ENCODE assay signal across 19 cellular contexts in the genomic region with DNA sequence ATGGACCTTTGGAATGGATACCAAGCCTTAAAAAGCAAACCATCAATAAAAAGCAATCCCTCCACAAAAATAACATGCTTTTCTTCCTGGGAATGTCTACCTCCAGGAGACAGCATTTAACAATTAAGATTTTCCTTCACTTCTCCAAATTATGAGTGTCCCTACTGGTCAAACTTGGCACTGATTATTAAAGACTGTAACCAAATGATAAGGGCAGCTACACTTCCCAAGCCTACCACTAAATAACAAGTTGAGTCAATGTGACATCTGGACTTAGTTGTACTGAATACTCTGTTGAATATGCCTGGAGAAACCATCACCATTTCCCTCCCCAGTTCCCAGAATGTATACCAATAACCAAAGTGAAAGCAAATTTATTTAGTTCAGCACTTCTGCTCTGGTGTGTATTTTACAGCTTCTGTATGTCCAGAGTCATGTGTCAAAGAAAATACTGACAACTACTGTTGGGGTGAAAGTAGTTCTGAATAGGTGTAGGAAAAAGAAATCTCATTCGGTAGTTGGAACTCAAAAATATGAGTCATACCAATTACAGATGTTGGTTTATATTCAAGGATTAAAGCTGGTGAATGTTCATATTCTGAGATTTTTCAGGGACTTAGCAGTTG.
DNase-seq lines count a peak whose midpoint lies in the region; ATAC-seq, FAIRE-seq and TF ChIP-seq lines count a peak whose summit lies in the region.
"Had no signal": no experiment of that assay in that cellular context is flagged by ENCODE, and none has a peak within 500 bp of the region (broad histone marks: within the 10 kb centered on the region; RNA-seq: fewer than 3 reads in every experiment).

No MANE protein-coding gene starts in this region.

- POLR2A ChIA-PET in GM12878 (lab: Charles Lee), result no interaction called here

- no peaks in the 10 kb centered on the region for H4K20me1 ChIP-seq in GM12878 (ENCODE audit: control insufficient read depth, insufficient read depth)
- H4K20me1 ChIP-seq: BLaER1 had no signal

- SMC1A ChIA-PET in GM12878 (lab: Charles Lee; ENCODE audit: uncharacterized antibody, unreplicated experiment), result interaction anchor here (0.6 kb wide), 1 partner anchor 16 kb away, joined by 3 read pairs; no protein-coding TSS in a partner anchor

- no peak overlapping the region for H3K4me3 ChIP-seq in GM12878
- no peak overlapping the region for H3K4me3 ChIP-seq in retinal pigment epithelial cell (ENCODE audit: low read length)
- H3K4me3 ChIP-seq in upper lobe of left lung, result no peak overlapping the region
- H3K4me3 ChIP-seq: BLaER1 had no signal

- no peak for TF ChIP-seq RAD21 in GM12878 (IDR thresholded peaks at IDR 0.05; ENCODE audit: insufficient read depth, low read depth, low read length)

- H3K79me2 ChIP-seq in GM12878 (ENCODE audit: control insufficient read depth, insufficient read depth, low read length), result no peaks in the 10 kb centered on the region

- H3K9me3 ChIP-seq in GM12878 (replicated peaks; ENCODE audit: control insufficient read depth, insufficient read depth, low read length) (peaks cover 3% of the 10 kb centered on the region; the same call in 2 of the 3 replicates), upper lobe of left lung (no peaks in the 10 kb centered on the region)
- H3K9me3 ChIP-seq: BLaER1 had no signal

- peak; percentile 43; the same call in 2 of the 3 replicates for ATAC-seq in GM12878
- no peak for ATAC-seq in SK-N-SH treated with all-trans-retinoic acid at 6 μM for 48 hours
- ATAC-seq in upper lobe of left lung (ENCODE audit: low FRiP score in 2 of 2), result no peak
- no peak for ATAC-seq in GM19023 (IDR thresholded peaks at IDR 0.05; ENCODE audit: unreplicated experiment)
- ATAC-seq: CD8-positive, alpha-beta T cell had no signal

- H3K4me2 ChIP-seq in GM12878 (ENCODE audit: control insufficient read depth, insufficient read depth), result no peak overlapping the region
- H3K4me2 ChIP-seq: BLaER1 had no signal

- in situ Hi-C loops in GM12878 (cut with MboI), result no loop called here

- no peak for TF ChIP-seq EP300 in GM12878 (IDR thresholded peaks at IDR 0.05; ENCODE audit: borderline replicate concordance in 1 of 2, control insufficient read depth in 1 of 2, low read depth in 2 of 2, low read length in 2 of 2)
- no peak for TF ChIP-seq EP300 in upper lobe of left lung (IDR thresholded peaks at IDR 0.05)

- H2AFZ ChIP-seq in GM12878 (ENCODE audit: control insufficient read depth, low read depth, low read length), result no peak overlapping the region

- RAD21 ChIA-PET in GM12878 (lab: Charles Lee; ENCODE audit: unreplicated experiment), result interaction anchor here (1.5 kb wide), 1 partner anchor 34 kb away, joined by 4 read pairs; no protein-coding TSS in a partner anchor

- H3K4me1 ChIP-seq in GM12878 (ENCODE audit: control insufficient read depth, insufficient read depth, low read length) (no peaks in the 10 kb centered on the region), upper lobe of left lung (no peaks in the 10 kb centered on the region)
- H3K4me1 ChIP-seq: BLaER1 had no signal

- H3K9ac ChIP-seq in GM12878 (ENCODE audit: control insufficient read depth, insufficient read depth, low read length), result no peak overlapping the region
- H3K9ac ChIP-seq: BLaER1 had no signal

- intact Hi-C loops in GM12878 (cut with micrococcal nuclease; ENCODE audit: unreplicated experiment), result no loop called here

- 0 out of 6 replicates have a peak, but pooled peaks of 1 of the 3 experiments have one; percentile 22 for TF ChIP-seq CTCF in GM12878 (IDR thresholded peaks at IDR 0.05 in 2 of 3, conservative IDR thresholded peaks at IDR 0.05 in 1 of 3; ENCODE audit: control insufficient read depth in 2 of 3, extremely low read depth in 1 of 3, insufficient read depth in 1 of 3, low read depth in 3 of 3, low read length in 3 of 3)
- peak; percentile 14 for TF ChIP-seq CTCF in retinal pigment epithelial cell (conservative IDR thresholded peaks at IDR 0.05; ENCODE audit: low read depth, low read length)
- TF ChIP-seq CTCF in upper lobe of left lung (IDR thresholded peaks at IDR 0.05), result no peak

- 88% methylated on average over 1 of the region's 1 CpG for WGBS in GM12878 (ENCODE audit: insufficient coverage, insufficient replicate concordance, low lambda C conversion rate, missing lambda C conversion rate)
- 85 to 90% methylated on average over 1 of the region's 1 CpG for WGBS in upper lobe of left lung, 2 donors

- H3K27ac ChIP-seq in GM12878 (ENCODE audit: control insufficient read depth, insufficient read depth) (no peak overlapping the region), upper lobe of left lung (no peak overlapping the region)
- H3K27ac ChIP-seq: BLaER1, RWPE1 had no signal

- H3K27me3 ChIP-seq in GM12878 (replicated peaks in 1 of 2; ENCODE audit: control insufficient read depth in 2 of 2, insufficient read depth in 2 of 2, low read length in 1 of 2), result no peaks in the 10 kb centered on the region
- H3K27me3 ChIP-seq in upper lobe of left lung, result no peaks in the 10 kb centered on the region
- H3K27me3 ChIP-seq: BLaER1 had no signal

- H3K36me3 ChIP-seq in GM12878 (ENCODE audit: control insufficient read depth in 2 of 2, insufficient read depth in 2 of 2, low read length in 1 of 2), result no peaks in the 10 kb centered on the region
- H3K36me3 ChIP-seq in upper lobe of left lung, result no peaks in the 10 kb centered on the region
- H3K36me3 ChIP-seq: BLaER1 had no signal

- DNase-seq in DMS53 (lab: John Stamatoyannopoulos, UW) (peak; percentile 25), DMS53 treated with DMSO at 0.1 percent for 48 hours (lab: John Stamatoyannopoulos, UW; ENCODE audit: unreplicated experiment) (no peak), HT-29 (ENCODE audit: low spot score) (peak; percentile 16), GM12878 (ENCODE audit: low read depth, low spot score) (no peak), retinal pigment epithelial cell (ENCODE audit: low read depth) (no peak), upper lobe of left lung (no peak)
- DNase-seq: 8988T; CD8-positive, alpha-beta T cell; GOT3; NCI-H1105 treated with DMSO at 0.1 percent for 48 hours; NCI-H1694 treated with DMSO at 0.1 percent for 48 hours; NCI-H446; NCI-H69; NK-92 treated with Interleukin-12 subunit alpha and Interleukin-12 subunit beta, amount 100 ng/mL, for 24 hours had no signal

- no peak for TF ChIP-seq POLR2A in GM12878 (IDR thresholded peaks at IDR 0.05; ENCODE audit: low read depth, low read length)
- no peak for TF ChIP-seq POLR2A in upper lobe of left lung (IDR thresholded peaks at IDR 0.05)

- FAIRE-seq in GM12878 (lab: Jason Lieb, UNC), result no peak
- FAIRE-seq: D721Med had no signal

- CTCF ChIA-PET in GM12878 (lab: Yijun Ruan, JAX), result no interaction called here

- BruUV-seq in GM12878 (replicated peaks; lab: Mats Ljungman, UMichigan), result no TSS peak

TF ChIP-seq in GM12878, 131 proteins besides CTCF, POLR2A, EP300 and RAD21 (continues in another document):
- TF ChIP-seq EZH2 (IDR thresholded peaks at IDR 0.05; ENCODE audit: borderline replicate concordance, control insufficient read depth, low read depth, low read length) (no peak), BMI1 (IDR thresholded peaks at IDR 0.05; ENCODE audit: borderline replicate concordance) (no peak), SMAD5 (IDR thresholded peaks at IDR 0.05; ENCODE audit: low read depth) (no peak)

TF ChIP-seq in SK-N-SH treated with all-trans-retinoic acid at 6 μM for 48 hours, 23 proteins besides CTCF, POLR2A, EP300 and RAD21:
- TF ChIP-seq ARNTL (CRISPR knock-in tag; IDR thresholded peaks at IDR 0.05; ENCODE audit: borderline replicate concordance, low read depth) (no peak), CSDC2 (CRISPR knock-in tag; IDR thresholded peaks at IDR 0.05) (no peak), TCF4 (CRISPR knock-in tag; IDR thresholded peaks at IDR 0.05; ENCODE audit: borderline replicate concordance) (no peak), RARB (CRISPR knock-in tag; IDR thresholded peaks at IDR 0.05) (no peak), GLIS3 (CRISPR knock-in tag; IDR thresholded peaks at IDR 0.05) (no peak), ZFP3 (CRISPR knock-in tag; IDR thresholded peaks at IDR 0.05) (no peak)

Comparison
In these comparisons a context has a peak if more than half of its experiments do, and no peak if none do; other contexts are left out.
1. DNase-seq: peak in DMS53 (single experiment) and HT-29 (single experiment); none in DMS53 treated with DMSO at 0.1 percent for 48 hours (single experiment), GM12878 (single experiment), retinal pigment epithelial cell (single experiment) and upper lobe of left lung (0 of 2).